In genomic region chr1:226643701-226644540, GRCh38 we compare ENCODE assay signal across 8 cellular contexts.
A peak's percentile ranks its signal among the peaks of the same experiment; 100 is the strongest.
DNase-seq lines count a peak whose midpoint lies in the region; ATAC-seq and TF ChIP-seq lines count a peak whose summit lies in the region.

No MANE protein-coding gene starts in this region.

- no peak for TF ChIP-seq POLR2A in sigmoid colon (IDR thresholded peaks at IDR 0.05)

- H4K20me1 ChIP-seq in MM.1S (ENCODE audit: insufficient read depth, low read length): no peaks in the 10 kb centered on the region

- peaks cover 42% of the 10 kb centered on the region for H3K4me1 Mint-ChIP-seq in activated CD4-positive, alpha-beta T cell treated with anti-CD3 and anti-CD28 coated beads, Interleukin-2, amount 10 ng/mL, durations not matched to agents 24 days and 14 days

- peak overlapping the region; percentile 79 for H3K4me3 Mint-ChIP-seq in activated CD4-positive, alpha-beta T cell treated with anti-CD3 and anti-CD28 coated beads, Interleukin-2, amount 10 ng/mL, durations not matched to agents 24 days and 14 days

- H3K9ac ChIP-seq in MM.1S (ENCODE audit: low read length): no peak overlapping the region

- peaks cover 5% of the 10 kb centered on the region; the same call in 1 of the 2 replicates for H3K79me2 ChIP-seq in MM.1S (ENCODE audit: low read length)

- intact Hi-C loops in activated CD4-positive, alpha-beta T cell treated with anti-CD3 and anti-CD28 coated beads, Interleukin-2, amount 10 ng/mL, durations not matched to agents 24 days and 14 days (cut with micrococcal nuclease): loop anchor here (1.0 to 2.0 kb wide), 4 partner anchors 9 to 35 kb away; no protein-coding TSS in a partner anchor
- intact Hi-C loops in sigmoid colon (cut with DNase I): no loop called here

- H3K36me3 ChIP-seq in sigmoid colon (peaks cover 20 to 66% (median 34%) of the 10 kb centered on the region in 4 donors), MM.1S (replicated peaks; ENCODE audit: insufficient read depth, low read length) (no peaks in the 10 kb centered on the region; the same call in 1 of the 2 replicates), WERI-Rb-1 (no peaks in the 10 kb centered on the region)

- H3K4me1 ChIP-seq in sigmoid colon: peaks cover 0 to 86% (median 82%) of the 10 kb centered on the region in 4 donors
- H3K4me1 ChIP-seq in MM.1S (ENCODE audit: low read length): no peaks in the 10 kb centered on the region

- H3K4me2 ChIP-seq in MM.1S (ENCODE audit: low read depth, low read length): no peak overlapping the region

- TF ChIP-seq CTCF in sigmoid colon (IDR thresholded peaks at IDR 0.05): no peak
- TF ChIP-seq CTCF in MM.1S (IDR thresholded peaks at IDR 0.05; ENCODE audit: low read length): no peak
- no peak for TF ChIP-seq CTCF in WERI-Rb-1 (IDR thresholded peaks at IDR 0.05; ENCODE audit: low read depth, low read length)

- no peaks in the 10 kb centered on the region for H3K9me3 ChIP-seq in sigmoid colon
- no peaks in the 10 kb centered on the region for H3K9me3 ChIP-seq in MM.1S (replicated peaks; ENCODE audit: insufficient read depth, low read length)
- no peaks in the 10 kb centered on the region for H3K9me3 ChIP-seq in WERI-Rb-1 (ENCODE audit: severe bottlenecking)

- no peak overlapping the region for H2AFZ ChIP-seq in MM.1S (ENCODE audit: low read length)

- H3K4me3 ChIP-seq in sigmoid colon (no peak overlapping the region), MM.1S (ENCODE audit: low read length) (no peak overlapping the region), WERI-Rb-1 (ENCODE audit: low read depth, low read length) (no peak overlapping the region)

- no peaks in the 10 kb centered on the region for H3K27me3 Mint-ChIP-seq in activated CD4-positive, alpha-beta T cell treated with anti-CD3 and anti-CD28 coated beads, Interleukin-2, amount 10 ng/mL, durations not matched to agents 24 days and 14 days

- DNase-seq in activated CD4-positive, alpha-beta T cell treated with anti-CD3 and anti-CD28 coated beads, Interleukin-2, amount 10 ng/mL, durations not matched to agents 24 days and 14 days: peak; percentile 73
- DNase-seq in activated CD4-positive, alpha-beta T cell treated with anti-CD3 and anti-CD28 coated beads for 1 hour: no peak
- peak; percentile 27 for DNase-seq in activated naive CD4-positive, alpha-beta T cell treated with anti-CD3 and anti-CD28 coated beads, Interleukin-2, amount 50 U/mL, for 16 hours
- DNase-seq in sigmoid colon (peak; percentile 64), NCI-H524 treated with DMSO at 0.1 percent for 48 hours (lab: John Stamatoyannopoulos, UW) (no peak), MM.1S (no peak), WERI-Rb-1 (no peak)

- H3K9me2 ChIP-seq in MM.1S (replicated peaks; ENCODE audit: insufficient read depth, low read length): no peaks in the 10 kb centered on the region

- H3K27me3 ChIP-seq in sigmoid colon: no peaks in the 10 kb centered on the region
- no peaks in the 10 kb centered on the region for H3K27me3 ChIP-seq in MM.1S (replicated peaks; ENCODE audit: insufficient read depth, low read length)
- no peaks in the 10 kb centered on the region for H3K27me3 ChIP-seq in WERI-Rb-1 (ENCODE audit: insufficient read depth, low read depth, severe bottlenecking)

- H3K27ac ChIP-seq in sigmoid colon (peak overlapping the region in 3 of 4 donors; percentile 79 to 82 (median 81)), MM.1S (ENCODE audit: low read length) (no peak overlapping the region), WERI-Rb-1 (no peak overlapping the region)

- peak overlapping the region; percentile 91 for H3K27ac Mint-ChIP-seq in activated CD4-positive, alpha-beta T cell treated with anti-CD3 and anti-CD28 coated beads, Interleukin-2, amount 10 ng/mL, durations not matched to agents 24 days and 14 days

- H3K36me3 Mint-ChIP-seq in activated CD4-positive, alpha-beta T cell treated with anti-CD3 and anti-CD28 coated beads, Interleukin-2, amount 10 ng/mL, durations not matched to agents 24 days and 14 days (ENCODE audit: low read depth): peaks cover 58% of the 10 kb centered on the region

- TF ChIP-seq EP300 in sigmoid colon (IDR thresholded peaks at IDR 0.05): no peak

- no peaks in the 10 kb centered on the region for H3F3A ChIP-seq in MM.1S (ENCODE audit: insufficient read depth, low read length)

- no peaks in the 10 kb centered on the region for H3K9me3 Mint-ChIP-seq in activated CD4-positive, alpha-beta T cell treated with anti-CD3 and anti-CD28 coated beads, Interleukin-2, amount 10 ng/mL, durations not matched to agents 24 days and 14 days

- WGBS in sigmoid colon, 2 donors: 47 to 87% methylated on average over 17 of the region's 17 CpGs

- ATAC-seq in HG03159 (IDR thresholded peaks at IDR 0.05; ENCODE audit: unreplicated experiment): peak; percentile 46

Comparison
In these comparisons a context has a peak if more than half of its experiments do, and no peak if none do; other contexts are left out.
1. DNase-seq: peak in activated CD4-positive, alpha-beta T cell treated with anti-CD3 and anti-CD28 coated beads, Interleukin-2, amount 10 ng/mL, durations not matched to agents 24 days and 14 days (single experiment), activated naive CD4-positive, alpha-beta T cell treated with anti-CD3 and anti-CD28 coated beads, Interleukin-2, amount 50 U/mL, for 16 hours (single experiment) and sigmoid colon (single experiment); none in activated CD4-positive, alpha-beta T cell treated with anti-CD3 and anti-CD28 coated beads for 1 hour (single experiment), NCI-H524 treated with DMSO at 0.1 percent for 48 hours (single experiment), MM.1S (single experiment) and WERI-Rb-1 (single experiment).
2. H3K27ac ChIP-seq: peak in sigmoid colon (3 of 4); none in MM.1S (single experiment) and WERI-Rb-1 (single experiment).